ENCODE assay signal across 8 cellular contexts in genomic region chr15:101455291-101455916, GRCh38. TPM values are rescaled to one million over a fixed set of nuclear protein-coding genes. Genes with fewer than 3 reads are reported as not detected.
DNase-seq lines count a peak whose midpoint lies in the region; ATAC-seq, FAIRE-seq and TF ChIP-seq lines count a peak whose summit lies in the region.
"Had no signal": no experiment of that assay in that cellular context is flagged by ENCODE, and none has a peak within 500 bp of the region (broad histone marks: within the 10 kb centered on the region; RNA-seq: fewer than 3 reads in every experiment).

No MANE protein-coding gene starts in this region.

- H3K4me3 ChIP-seq in colonic mucosa, result no peak overlapping the region
- H3K4me3 ChIP-seq in PC-3 (ENCODE audit: low read length), result no peak overlapping the region

- no peaks in the 10 kb centered on the region for H3K4me1 ChIP-seq in colonic mucosa
- H3K4me1 ChIP-seq in PC-3 (ENCODE audit: insufficient read depth, low read length), result no peaks in the 10 kb centered on the region

- TF ChIP-seq CTCF in colonic mucosa (IDR thresholded peaks at IDR 0.05), result no peak
- TF ChIP-seq CTCF in PC-3 (conservative IDR thresholded peaks at IDR 0.05; ENCODE audit: low read depth, low read length), result no peak

- no peak for ATAC-seq in PC-3

- POLR2A ChIA-PET in PC-3 (lab: Charles Lee; ENCODE audit: unreplicated experiment), result no interaction called here

- H3K4me2 ChIP-seq in PC-3 (ENCODE audit: low read length), result no peak overlapping the region

- no peaks in the 10 kb centered on the region for H3K27me3 ChIP-seq in colonic mucosa
- peaks cover 14% of the 10 kb centered on the region for H3K27me3 ChIP-seq in PC-3 (ENCODE audit: low read length)

- H2AFZ ChIP-seq in PC-3 (ENCODE audit: low read length), result no peak overlapping the region

- no peaks in the 10 kb centered on the region for H3K9me3 ChIP-seq in colonic mucosa
- H3K9me3 ChIP-seq in PC-3 (ENCODE audit: low read length), result no peaks in the 10 kb centered on the region

- H3K79me2 ChIP-seq in PC-3 (ENCODE audit: low read length), result no peaks in the 10 kb centered on the region

- DNase-seq in GF-D8 (lab: John Stamatoyannopoulos, UW) (peak; percentile 13), RPMI7951 (ENCODE audit: low read depth) (peak; percentile 52), frontal cortex (ENCODE audit: low spot score in 2 of 2) (peak; percentile 59 to 70), posterior vena cava (ENCODE audit: low spot score) (peak; percentile 58), colonic mucosa (no peak), PC-3 (no peak)
- DNase-seq in stimulated activated naive CD4-positive, alpha-beta T cell (lab: John Stamatoyannopoulos, UW), result no peak

- no peaks in the 10 kb centered on the region for H3K9me2 ChIP-seq in PC-3 (replicated peaks; ENCODE audit: low read length)

- intact Hi-C loops in posterior vena cava (cut with DNase I), result no loop called here
- intact Hi-C loops in colonic mucosa (cut with DNase I), result no loop called here
- intact Hi-C loops in PC-3 (cut with micrococcal nuclease), result no loop called here

- H3F3A ChIP-seq in PC-3 (ENCODE audit: low read length, unreplicated experiment), result no peaks in the 10 kb centered on the region

- CTCF ChIA-PET in PC-3 (lab: Charles Lee), result no interaction called here

- H3K9ac ChIP-seq in colonic mucosa (ENCODE audit: low read depth in 2 of 2, low read length in 2 of 2) (no peak overlapping the region), PC-3 (ENCODE audit: low read length) (no peak overlapping the region)

- H3K27ac ChIP-seq in colonic mucosa (no peak overlapping the region), PC-3 (ENCODE audit: low read length) (no peak overlapping the region)

- BruUV-seq in PC-3 (replicated peaks; lab: Mats Ljungman, UMichigan), result no TSS peak

- H4K20me1 ChIP-seq in PC-3 (ENCODE audit: low read length), result no peaks in the 10 kb centered on the region

- FAIRE-seq in frontal cortex (lab: Jason Lieb, UNC), result no peak
- FAIRE-seq: RCC 7860 had no signal

- H3K36me3 ChIP-seq in colonic mucosa, result no peaks in the 10 kb centered on the region
- H3K36me3 ChIP-seq in PC-3 (ENCODE audit: low read depth, low read length), result no peaks in the 10 kb centered on the region

RNA-seq across cellular contexts. Expression of gene PCSK6, which starts 34.1 kb away (rescaled TPM):
- total RNA-seq in RPMI7951 (2014; rRNA removed; shearing (Covaris generic)), result 0.48 and 0.68 TPM in 2 replicates
- total RNA-seq in frontal cortex, result 18.3 TPM
- total RNA-seq in posterior vena cava, result 1 to 10 TPM; 9.2 to 9.8 TPM
- total RNA-seq in colonic mucosa, result 10 to 100 TPM; 29.9 to 39.5 TPM
- total RNA-seq in PC-3 (2014; rRNA removed), result 2.7 and 3.7 TPM in 2 replicates

Comparison
In these comparisons a context has a peak if more than half of its experiments do, and no peak if none do; other contexts are left out.
1. DNase-seq: peak in GF-D8 (single experiment), RPMI7951 (single experiment), frontal cortex (2 of 2) and posterior vena cava (single experiment); none in colonic mucosa (single experiment), stimulated activated naive CD4-positive, alpha-beta T cell (0 of 6) and PC-3 (single experiment).